In the genomic region with DNA sequence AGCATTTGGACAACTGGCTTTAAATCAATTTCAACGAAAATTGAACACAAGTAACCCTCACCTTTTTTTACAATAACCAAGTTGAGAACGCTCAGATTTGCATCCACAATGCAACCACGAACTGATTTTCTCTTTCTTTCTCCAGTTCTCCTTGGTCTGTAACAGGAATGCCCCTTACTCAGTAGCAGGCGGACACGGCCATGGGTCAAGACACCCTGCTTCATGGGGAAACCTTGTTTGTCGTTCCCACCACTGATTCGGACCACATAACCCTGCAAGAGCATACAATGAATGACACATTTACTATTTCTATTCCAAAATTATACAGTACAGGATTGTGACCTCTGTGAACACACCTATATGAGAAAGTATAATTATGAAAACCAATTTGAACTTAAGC, we compare ENCODE assay signal across 1 cellular context.
TF ChIP-seq lines count a peak whose summit lies in the region.

No MANE protein-coding gene starts in this region.

TF ChIP-seq in HepG2, 621 proteins besides CTCF, POLR2A, EP300 and RAD21:
- TF ChIP-seq AGO2 (optimal IDR thresholded peaks at IDR 0.05; ENCODE audit: low read depth, low read length) (peak; percentile 37), ZBTB20 (CRISPR knock-in tag; IDR thresholded peaks at IDR 0.05; ENCODE audit: borderline replicate concordance, low read depth) (no peak), KDM6A (CRISPR knock-in tag; IDR thresholded peaks at IDR 0.05; ENCODE audit: low read depth) (no peak), ATAD3A (CRISPR knock-in tag; IDR thresholded peaks at IDR 0.05) (no peak), TAF15 (IDR thresholded peaks at IDR 0.05; ENCODE audit: low read depth, low read length, poor library complexity, severe bottlenecking) (no peak), ZFP37 (CRISPR knock-in tag; IDR thresholded peaks at IDR 0.05; ENCODE audit: borderline replicate concordance) (no peak), RBFOX2 (IDR thresholded peaks at IDR 0.05; ENCODE audit: low read depth, low read length) (peak; percentile 40; the same call in 1 of the 2 replicates)
- TF ChIP-seq, protein P1, sequence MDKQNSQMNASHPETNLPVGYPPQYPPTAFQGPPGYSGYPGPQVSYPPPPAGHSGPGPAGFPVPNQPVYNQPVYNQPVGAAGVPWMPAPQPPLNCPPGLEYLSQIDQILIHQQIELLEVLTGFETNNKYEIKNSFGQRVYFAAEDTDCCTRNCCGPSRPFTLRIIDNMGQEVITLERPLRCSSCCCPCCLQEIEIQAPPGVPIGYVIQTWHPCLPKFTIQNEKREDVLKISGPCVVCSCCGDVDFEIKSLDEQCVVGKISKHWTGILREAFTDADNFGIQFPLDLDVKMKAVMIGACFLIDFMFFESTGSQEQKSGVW (CRISPR knock-in tag; IDR thresholded peaks at IDR 0.05; ENCODE audit: borderline replicate concordance): no peak
